8 cellular contexts compared by ENCODE assay signal in the genomic region with DNA sequence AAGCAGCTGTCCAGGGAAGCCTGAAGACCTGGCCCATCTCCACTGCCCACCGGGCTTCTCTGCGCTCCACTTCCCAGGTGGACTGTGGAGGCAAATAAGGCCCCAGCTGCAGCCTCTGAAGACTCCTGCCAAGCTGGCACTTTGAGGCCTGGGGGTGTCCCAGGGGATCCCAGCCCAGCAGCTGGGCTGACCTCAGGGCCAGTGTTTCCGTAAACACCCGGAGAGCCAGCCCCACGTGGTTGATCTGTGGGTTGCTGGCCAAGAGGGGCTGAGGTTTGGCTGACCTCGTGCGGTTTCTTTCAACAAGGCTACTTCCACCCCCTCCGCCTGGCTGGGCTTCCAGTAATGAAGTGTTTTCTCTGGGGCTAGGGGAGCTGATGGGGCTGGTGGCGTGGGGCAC. TPM values are rescaled to one million over a fixed set of nuclear protein-coding genes. Genes with fewer than 3 reads are reported as not detected.
DNase-seq lines count a peak whose midpoint lies in the region; ATAC-seq and TF ChIP-seq lines count a peak whose summit lies in the region.

No MANE protein-coding gene starts in this region.

- H3K27ac ChIP-seq in body of pancreas = no peak overlapping the region
- no peak overlapping the region for H3K27ac ChIP-seq in liver (ENCODE audit: low read depth in 1 of 2, low read length in 2 of 2)
- H3K27ac ChIP-seq in aorta (ENCODE audit: low read depth in 1 of 2, low read length in 2 of 2) = peak overlapping the region; percentile 46 to 95

- TF ChIP-seq CTCF in body of pancreas (IDR thresholded peaks at IDR 0.05) = no peak
- TF ChIP-seq CTCF in liver (IDR thresholded peaks at IDR 0.05; ENCODE audit: low read depth, low read length, missing input control) = no peak

- WGBS in body of pancreas, 2 donors = 35 to 57% methylated on average over 5 to 9 of the region's 9 CpGs
- WGBS in liver = 44% methylated on average over 9 of the region's 9 CpGs
- 2 to 3% methylated on average over 9 of the region's 9 CpGs for WGBS in aorta, 2 donors

- H3K4me1 ChIP-seq in body of pancreas (no peaks in the 10 kb centered on the region), liver (ENCODE audit: control insufficient read depth in 4 of 4, insufficient read depth in 4 of 4, low read length in 3 of 4) (no peaks in the 10 kb centered on the region), aorta (ENCODE audit: control insufficient read depth in 1 of 2, insufficient read depth in 2 of 2, low read length in 2 of 2) (no peaks in the 10 kb centered on the region), HAP-1 (no peaks in the 10 kb centered on the region; the same call in 1 of the 2 replicates)

- H3K4me3 ChIP-seq in body of pancreas (no peak overlapping the region), liver (ENCODE audit: low read depth in 1 of 3, low read length in 3 of 3) (no peak overlapping the region), aorta (ENCODE audit: low read length in 2 of 2) (no peak overlapping the region), HAP-1 (no peak overlapping the region), H7 (ENCODE audit: insufficient read depth, low read depth, low read length) (no peak overlapping the region)

- no peak for TF ChIP-seq RAD21 in liver (IDR thresholded peaks at IDR 0.05)

- H3K36me3 ChIP-seq in body of pancreas (replicated peaks in 1 of 2; ENCODE audit: insufficient read depth in 1 of 2, low read depth in 2 of 2) (no peaks in the 10 kb centered on the region), liver (ENCODE audit: control insufficient read depth in 4 of 4, insufficient read depth in 3 of 4, low read depth in 1 of 4, low read length in 3 of 4) (no peaks in the 10 kb centered on the region), aorta (ENCODE audit: control insufficient read depth in 1 of 2, insufficient read depth in 2 of 2, low read length in 1 of 2) (no peaks in the 10 kb centered on the region), HAP-1 (replicated peaks) (no peaks in the 10 kb centered on the region), H7 (replicated peaks; ENCODE audit: control insufficient read depth, insufficient read depth, low read length) (no peaks in the 10 kb centered on the region)

- TF ChIP-seq POLR2A in body of pancreas (IDR thresholded peaks at IDR 0.05) = no peak

- in situ Hi-C loops in HAP-1 (cut with MboI; ENCODE audit: low sequenced_read_pairs) = no loop called here

- no peak overlapping the region for H3K9ac ChIP-seq in liver (ENCODE audit: low read depth in 1 of 2, low read length in 2 of 2)

- H3K9me3 ChIP-seq in body of pancreas (no peaks in the 10 kb centered on the region), liver (ENCODE audit: control insufficient read depth in 4 of 4, low read length in 3 of 4) (no peaks in the 10 kb centered on the region), aorta (ENCODE audit: control insufficient read depth, low read length) (no peaks in the 10 kb centered on the region), HAP-1 (no peaks in the 10 kb centered on the region)

- ATAC-seq in HG02981 (IDR thresholded peaks at IDR 0.05; ENCODE audit: unreplicated experiment) (peak; percentile 60), body of pancreas (peak; percentile 30), aorta (ENCODE audit: low FRiP score) (peak; percentile 89)

- intact Hi-C loops in body of pancreas (cut with DNase I) (no loop called here), aorta (cut with DNase I) (loop anchor here in 1 of 2 donors (2.0 kb wide), 1 partner anchor 14 kb away; no protein-coding TSS in a partner anchor)

- no peaks in the 10 kb centered on the region for H3K27me3 ChIP-seq in body of pancreas
- no peaks in the 10 kb centered on the region for H3K27me3 ChIP-seq in liver (ENCODE audit: control insufficient read depth in 4 of 4, insufficient read depth in 4 of 4, low read length in 3 of 4)
- no peaks in the 10 kb centered on the region for H3K27me3 ChIP-seq in aorta (ENCODE audit: control insufficient read depth in 1 of 2, insufficient read depth in 2 of 2, low read length in 1 of 2)
- H3K27me3 ChIP-seq in HAP-1 (ENCODE audit: low read depth) = no peaks in the 10 kb centered on the region
- no peaks in the 10 kb centered on the region for H3K27me3 ChIP-seq in H7 (ENCODE audit: control insufficient read depth, insufficient read depth, low read length)

- DNase-seq in AG08396 (ENCODE audit: low spot score) (peak; percentile 81), body of pancreas (peak; percentile 38 to 70 (median 58)), aorta (peak; percentile 94 to 95), HAP-1 (ENCODE audit: low spot score in 2 of 2) (no peak), T-helper 2 cell (no peak), H7 (no peak)

TF ChIP-seq in liver, 16 proteins besides CTCF, POLR2A, EP300 and RAD21:
- TF ChIP-seq HNF4G (IDR thresholded peaks at IDR 0.05) (no peak), YY1 (IDR thresholded peaks at IDR 0.05) (no peak), SP1 (IDR thresholded peaks at IDR 0.05) (no peak), ZBTB33 (IDR thresholded peaks at IDR 0.05) (no peak), RXRA (IDR thresholded peaks at IDR 0.05) (peak; percentile 14 to 37), NR2F2 (IDR thresholded peaks at IDR 0.05) (peak; percentile 96), FOXA1 (IDR thresholded peaks at IDR 0.05) (no peak), REST (IDR thresholded peaks at IDR 0.05) (no peak)
- TF ChIP-seq, protein P1, sequence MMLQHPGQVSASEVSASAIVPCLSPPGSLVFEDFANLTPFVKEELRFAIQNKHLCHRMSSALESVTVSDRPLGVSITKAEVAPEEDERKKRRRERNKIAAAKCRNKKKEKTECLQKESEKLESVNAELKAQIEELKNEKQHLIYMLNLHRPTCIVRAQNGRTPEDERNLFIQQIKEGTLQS (IDR thresholded peaks at IDR 0.05) = no peak

RNA-seq across cellular contexts. Expression of gene CCN5, which starts 12.4 kb away (rescaled TPM):
- total RNA-seq in body of pancreas = 10 to 100 TPM in 1 of 2 donors, 1 to 10 TPM in 1; 7.9 to 18.2 TPM
- 1 to 10 TPM in 1 of 2 donors, not detected in 1; 1.2 TPM for total RNA-seq in liver
- polyA plus RNA-seq in liver = 1 to 10 TPM; 1.9 to 3.6 TPM
- 100 to 1,000 TPM in 1 of 2 donors, 10 to 100 TPM in 1; 59.4 to 186 TPM for total RNA-seq in aorta
- polyA plus RNA-seq in aorta = 100 to 1,000 TPM in 1 of 2 donors, 10 to 100 TPM in 1; 93.1 to 137 TPM
- not detected in 2 replicates for total RNA-seq in H7 (2014; rRNA removed; shearing (Covaris generic))

RNA-seq across cellular contexts. Expression of gene KCNK15, which starts 42.9 kb away (rescaled TPM):
- total RNA-seq in body of pancreas = 1 to 10 TPM; 1.8 to 3.3 TPM
- total RNA-seq in liver = under 1 TPM in 1 of 2 donors, not detected in 1; 0.08 TPM
- polyA plus RNA-seq in liver = under 1 TPM; 0.08 to 0.11 TPM
- 10 to 100 TPM in 1 of 2 donors, 1 to 10 TPM in 1; 5.0 to 16.1 TPM for total RNA-seq in aorta
- 1 to 10 TPM; 2.3 to 6.8 TPM for polyA plus RNA-seq in aorta
- 0.14 TPM in 1 of 2 replicates, not detected in the other for total RNA-seq in H7 (2014; rRNA removed; shearing (Covaris generic))

RNA-seq across cellular contexts. Expression of gene ADA, which starts 51.3 kb away (rescaled TPM):
- total RNA-seq in body of pancreas = 1 to 10 TPM; 3.3 to 7.8 TPM
- 1 to 10 TPM; 2.9 to 7.7 TPM for total RNA-seq in liver
- polyA plus RNA-seq in liver = 1 to 10 TPM; 2.9 to 3.1 TPM
- total RNA-seq in aorta = 10 to 100 TPM in 1 of 2 donors, 1 to 10 TPM in 1; 6.1 to 16.4 TPM
- 10 to 100 TPM in 1 of 2 donors, 1 to 10 TPM in 1; 2.8 to 15.3 TPM for polyA plus RNA-seq in aorta
- 14.9 and 18.9 TPM in 2 replicates for total RNA-seq in H7 (2014; rRNA removed; shearing (Covaris generic))

Comparison
In these comparisons a context has a peak if more than half of its experiments do, and no peak if none do; other contexts are left out.
1. DNase-seq: peak in AG08396 (single experiment), body of pancreas (4 of 4) and aorta (2 of 2); none in HAP-1 (0 of 2), T-helper 2 cell (0 of 5) and H7 (single experiment).
2. ATAC-seq: peak in every context shown above with its lines; median percentile 89 in aorta; 60 in HG02981; 30 in body of pancreas.
3. H3K27ac ChIP-seq: peak in aorta (2 of 2); none in body of pancreas (0 of 4) and liver (0 of 2).